In genomic region chr1:15760520-15761211, GRCh38 we compare ENCODE assay signal across 10 cellular contexts. TPM values are rescaled to one million over a fixed set of nuclear protein-coding genes. Genes with fewer than 3 reads are reported as not detected.
DNase-seq lines count a peak whose midpoint lies in the region; ATAC-seq and TF ChIP-seq lines count a peak whose summit lies in the region.
"Had no signal": no experiment of that assay in that cellular context is flagged by ENCODE, and none has a peak within 500 bp of the region (broad histone marks: within the 10 kb centered on the region; RNA-seq: fewer than 3 reads in every experiment).

No MANE protein-coding gene starts in this region.

- no peak overlapping the region for H4K5ac ChIP-seq in H9 (ENCODE audit: insufficient read length, low read depth, low read length)

- H2AFZ ChIP-seq in H9 (ENCODE audit: low read length) (no peak overlapping the region), smooth muscle cell (ENCODE audit: low read depth) (no peak overlapping the region), OCI-LY7 (ENCODE audit: low read length) (no peak overlapping the region)

- peak; percentile 54 for DNase-seq in H9
- peak; percentile 64 for DNase-seq in MCF 10A (ENCODE audit: unreplicated experiment)
- DNase-seq in iPS-NIHi7 (ENCODE audit: extremely low spot score): peak; percentile 73
- peak; percentile 13 for DNase-seq in smooth muscle cell (lab: John Stamatoyannopoulos, UW; ENCODE audit: unreplicated experiment)
- DNase-seq in activated T-cell treated with anti-CD3 and anti-CD28 coated beads, Interleukin-2, amount 50 U/mL, for 72 hours: no peak
- no peak for DNase-seq in head of caudate nucleus
- no peak for DNase-seq in DMS53 treated with DMSO at 0.1 percent for 48 hours (lab: John Stamatoyannopoulos, UW; ENCODE audit: unreplicated experiment)
- no peak for DNase-seq in OCI-LY7 (ENCODE audit: low spot score)
- DNase-seq: Kasumi-1 had no signal

- H3K4me1 Mint-ChIP-seq in H9: peaks cover 42 to 50% of the 10 kb centered on the region in 2 experiments
- peaks cover 35% of the 10 kb centered on the region for H3K4me1 Mint-ChIP-seq in MCF 10A (ENCODE audit: insufficient read depth, unreplicated experiment)
- H3K4me1 Mint-ChIP-seq in activated T-cell treated with anti-CD3 and anti-CD28 coated beads, Interleukin-2, amount 50 U/mL, for 72 hours (ENCODE audit: low read depth): peaks cover 8% of the 10 kb centered on the region

- TF ChIP-seq CTCF in H9 (conservative IDR thresholded peaks at IDR 0.05) (no peak), MCF 10A (IDR thresholded peaks at IDR 0.05; ENCODE audit: unreplicated experiment) (no peak), smooth muscle cell (IDR thresholded peaks at IDR 0.05; ENCODE audit: borderline replicate concordance, insufficient read depth, poor library complexity, severe bottlenecking) (no peak), OCI-LY7 (conservative IDR thresholded peaks at IDR 0.05; ENCODE audit: low read length) (no peak)

- no peaks in the 10 kb centered on the region for H3K9me3 ChIP-seq in H9 (ENCODE audit: control insufficient read depth, low read depth, low read length)
- H3K9me3 ChIP-seq in smooth muscle cell (replicated peaks; ENCODE audit: low read depth): no peaks in the 10 kb centered on the region
- H3K9me3 ChIP-seq in OCI-LY7 (ENCODE audit: low read length): no peaks in the 10 kb centered on the region
- H3K9me3 ChIP-seq: pancreas had no signal

- CTCF ChIA-PET in MCF 10A (lab: Yijun Ruan, JAX) (interaction anchor here (0.5 to 2.2 kb wide), 2 partner anchors 19 to 166 kb away, joined by 4 to 6 read pairs; no protein-coding TSS in a partner anchor), OCI-LY7 (lab: Charles Lee; ENCODE audit: unreplicated experiment) (no interaction called here)

- ATAC-seq in activated T-cell treated with anti-CD3 and anti-CD28 coated beads, Interleukin-2, amount 50 U/mL, for 72 hours (replicated peaks in 1 of 2): no peak
- ATAC-seq: pancreas had no signal

- H3K27ac Mint-ChIP-seq in H9: peak overlapping the region; percentile 67 to 93 (median 83); a peak in 3 of 7 replicates
- H3K27ac Mint-ChIP-seq in MCF 10A (ENCODE audit: low read depth, unreplicated experiment): peak overlapping the region; percentile 46
- H3K27ac Mint-ChIP-seq in activated T-cell treated with anti-CD3 and anti-CD28 coated beads, Interleukin-2, amount 50 U/mL, for 72 hours: no peak overlapping the region

- H3K4me3 Mint-ChIP-seq in H9: peak overlapping the region; percentile 84 to 89
- H3K4me3 Mint-ChIP-seq in MCF 10A (ENCODE audit: unreplicated experiment): peak overlapping the region; percentile 74
- H3K4me3 Mint-ChIP-seq in activated T-cell treated with anti-CD3 and anti-CD28 coated beads, Interleukin-2, amount 50 U/mL, for 72 hours: no peak overlapping the region

- H3K56ac ChIP-seq in H9 (ENCODE audit: insufficient read length, low read depth, low read length): no peak overlapping the region

- no peak overlapping the region for H2BK20ac ChIP-seq in H9 (ENCODE audit: low read depth, low read length, poor library complexity, severe bottlenecking)

- intact Hi-C loops in MCF 10A (cut with micrococcal nuclease) (no loop called here), head of caudate nucleus (cut with DNase I) (no loop called here), OCI-LY7 (cut with micrococcal nuclease; ENCODE audit: unreplicated experiment) (no loop called here)

- H3K27me3 Mint-ChIP-seq in H9 (ENCODE audit: low read depth) (peaks cover 16% of the 10 kb centered on the region), MCF 10A (ENCODE audit: insufficient read depth, unreplicated experiment) (no peaks in the 10 kb centered on the region)
- H3K27me3 Mint-ChIP-seq in activated T-cell treated with anti-CD3 and anti-CD28 coated beads, Interleukin-2, amount 50 U/mL, for 72 hours (ENCODE audit: low read depth): peaks cover 39% of the 10 kb centered on the region

- no peak overlapping the region for H3K18ac ChIP-seq in H9 (ENCODE audit: insufficient read length, low read depth, low read length)

- no peaks in the 10 kb centered on the region for H3K9me3 Mint-ChIP-seq in H9
- H3K9me3 Mint-ChIP-seq in MCF 10A (ENCODE audit: unreplicated experiment): no peaks in the 10 kb centered on the region
- no peaks in the 10 kb centered on the region for H3K9me3 Mint-ChIP-seq in activated T-cell treated with anti-CD3 and anti-CD28 coated beads, Interleukin-2, amount 50 U/mL, for 72 hours

- peaks cover 14% of the 10 kb centered on the region for H3K23me2 ChIP-seq in H9 (ENCODE audit: insufficient read length, low read depth, low read length, poor library complexity, severe bottlenecking)

- no peak overlapping the region for H4K8ac ChIP-seq in H9 (replicated peaks; ENCODE audit: insufficient read length, low read depth, low read length)

- H3K4me2 ChIP-seq in H9 (ENCODE audit: insufficient read depth, insufficient read length, low read length) (peak overlapping the region; percentile 39), smooth muscle cell (peak overlapping the region; percentile 90), OCI-LY7 (ENCODE audit: low read length) (no peak overlapping the region)

- H3T11ph ChIP-seq in H9 (ENCODE audit: low read length): no peak overlapping the region

- H3K23ac ChIP-seq in H9 (ENCODE audit: insufficient read length, low read depth, low read length): no peak overlapping the region

- no peak overlapping the region for H4K91ac ChIP-seq in H9 (ENCODE audit: insufficient read length, low read depth, low read length)

- H3K36me3 ChIP-seq in smooth muscle cell (ENCODE audit: low read depth) (no peaks in the 10 kb centered on the region), OCI-LY7 (ENCODE audit: insufficient read depth, low read length) (no peaks in the 10 kb centered on the region)
- H3K36me3 ChIP-seq: pancreas had no signal

- no peak overlapping the region for H2BK120ac ChIP-seq in H9 (ENCODE audit: low read depth, low read length, poor library complexity, severe bottlenecking)

- POLR2A ChIA-PET in MCF 10A (lab: Yijun Ruan, JAX) (interaction anchor here (1.2 to 2.2 kb wide), 4 partner anchors 28 to 157 kb away, joined by 3 to 9 read pairs (median 4); no protein-coding TSS in a partner anchor), OCI-LY7 (lab: Charles Lee) (interaction anchor here (0.6 kb wide), 1 partner anchor 354 kb away, joined by 3 read pairs; no protein-coding TSS in a partner anchor)

- H3K27me3 ChIP-seq in H9 (ENCODE audit: insufficient read depth, low read length): no peaks in the 10 kb centered on the region
- H3K27me3 ChIP-seq in smooth muscle cell (ENCODE audit: low read depth): no peaks in the 10 kb centered on the region
- H3K27me3 ChIP-seq: pancreas had no signal

- BruUV-seq in MCF 10A (replicated peaks; lab: Mats Ljungman, UMichigan): no TSS peak
- BruUV-seq in OCI-LY7 (replicated peaks; lab: Mats Ljungman, UMichigan): no TSS peak

- peaks cover 25 to 28% (median 28%) of the 10 kb centered on the region in 3 experiments; a peak in 6 of 7 replicates for H3K36me3 Mint-ChIP-seq in H9 (ENCODE audit: insufficient read depth in 1 of 3, low read depth in 3 of 3)
- H3K36me3 Mint-ChIP-seq in MCF 10A (ENCODE audit: insufficient read depth, unreplicated experiment): peaks cover 26% of the 10 kb centered on the region
- no peaks in the 10 kb centered on the region for H3K36me3 Mint-ChIP-seq in activated T-cell treated with anti-CD3 and anti-CD28 coated beads, Interleukin-2, amount 50 U/mL, for 72 hours (ENCODE audit: insufficient read depth in 2 of 2)

- no CpG with 5 or more reads among the region's 12 CpGs for WGBS in H9 (ENCODE audit: extremely low coverage, insufficient read length, low lambda C conversion rate)
- 4% methylated on average over 12 of the region's 12 CpGs for WGBS in smooth muscle cell (ENCODE audit: low lambda C conversion rate)

- H3K14ac ChIP-seq in H9 (ENCODE audit: insufficient read depth, low read length): 0 out of 2 replicates have a peak overlapping the region, but pooled peaks have one; percentile 4

- H2BK15ac ChIP-seq in H9 (ENCODE audit: low read depth, low read length): no peak overlapping the region

- H3K9me2 ChIP-seq in OCI-LY7 (ENCODE audit: insufficient read depth, low read length): no peaks in the 10 kb centered on the region

- peaks cover 15% of the 10 kb centered on the region for H3F3A ChIP-seq in smooth muscle cell (ENCODE audit: low read depth)

- no peaks in the 10 kb centered on the region for H3K79me1 ChIP-seq in H9 (ENCODE audit: insufficient read depth, low read depth, low read length, poor library complexity, severe bottlenecking)

- no peak overlapping the region for H2BK12ac ChIP-seq in H9 (ENCODE audit: insufficient read length, low read depth, low read length)

- H4K20me1 ChIP-seq in H9 (ENCODE audit: control insufficient read depth, insufficient read depth, insufficient read length): no peaks in the 10 kb centered on the region
- H4K20me1 ChIP-seq in smooth muscle cell (ENCODE audit: low read depth): peaks cover 53% of the 10 kb centered on the region
- H4K20me1 ChIP-seq in OCI-LY7 (ENCODE audit: insufficient read depth, low read length): no peaks in the 10 kb centered on the region

- H3K4me1 ChIP-seq in H9 (ENCODE audit: insufficient read depth, low read length): peaks cover 13% of the 10 kb centered on the region; the same call in 1 of the 2 replicates
- H3K4me1 ChIP-seq in smooth muscle cell (ENCODE audit: low read depth): peaks cover 37% of the 10 kb centered on the region
- H3K4me1 ChIP-seq in OCI-LY7 (ENCODE audit: insufficient read depth, low read length, poor library complexity, severe bottlenecking): no peaks in the 10 kb centered on the region

- no peak overlapping the region for H2BK5ac ChIP-seq in H9 (ENCODE audit: insufficient read length, low read length)

- H3K4me3 ChIP-seq in smooth muscle cell: peak overlapping the region; percentile 86
- no peak overlapping the region for H3K4me3 ChIP-seq in OCI-LY7 (ENCODE audit: low read depth, low read length, poor library complexity, severe bottlenecking)

- H2AK5ac ChIP-seq in H9 (ENCODE audit: insufficient read length, low read length): no peak overlapping the region

- no peak overlapping the region for H3K4ac ChIP-seq in H9 (ENCODE audit: low read depth, low read length)

- no peak overlapping the region for H3K9ac ChIP-seq in H9 (ENCODE audit: extremely low read depth, insufficient read length, low read length)
- H3K9ac ChIP-seq in smooth muscle cell (ENCODE audit: low read depth): peak overlapping the region; percentile 50

- H3K27ac ChIP-seq in H9 (ENCODE audit: insufficient read length, low read depth, low read length) (no peak overlapping the region), smooth muscle cell (ENCODE audit: low read depth) (peak overlapping the region; percentile 66), OCI-LY7 (ENCODE audit: low read depth, low read length, poor library complexity, severe bottlenecking) (no peak overlapping the region)
- H3K27ac ChIP-seq: pancreas had no signal

- peaks cover 21% of the 10 kb centered on the region; the same call in 1 of the 2 replicates for H3K79me2 ChIP-seq in H9 (ENCODE audit: insufficient read depth, low read length)
- peaks cover 58% of the 10 kb centered on the region for H3K79me2 ChIP-seq in smooth muscle cell (ENCODE audit: low read depth)
- H3K79me2 ChIP-seq in OCI-LY7 (ENCODE audit: insufficient read depth, low read depth, low read length): no peaks in the 10 kb centered on the region

RNA-seq across cellular contexts. Expression of gene FBLIM1, which starts 2.1 kb away (rescaled TPM):
- 64.7 and 66.8 TPM in 2 replicates for total RNA-seq in H9 (2021)
- total RNA-seq in MCF 10A (2022): 78.2 and 101 TPM in 2 replicates
- 31.1 and 36.7 TPM in 2 replicates for total RNA-seq in smooth muscle cell
- 50.8 and 72.9 TPM in 2 replicates for polyA plus RNA-seq in smooth muscle cell
- not detected for total RNA-seq in activated T-cell treated with anti-CD3 and anti-CD28 coated beads, Interleukin-2, amount 50 U/mL, for 72 hours
- total RNA-seq in OCI-LY7 (2014; rRNA removed; shearing (Covaris generic)): not detected in 2 replicates
- not detected in 2 replicates for total RNA-seq in OCI-LY7 (2022)

RNA-seq across cellular contexts. Expression of gene TMEM82, which starts 18.4 kb away (rescaled TPM):
- total RNA-seq in H9 (2021) (1.0 and 1.4 TPM in 2 replicates), MCF 10A (2022) (not detected in 2 replicates), smooth muscle cell (not detected in 2 replicates), OCI-LY7 (2022) (not detected in 2 replicates)
- polyA plus RNA-seq in smooth muscle cell: not detected in 2 replicates
- under 1 TPM in 1 of 2 donors, not detected in 1; 0.49 TPM for total RNA-seq in activated T-cell treated with anti-CD3 and anti-CD28 coated beads, Interleukin-2, amount 50 U/mL, for 72 hours
- total RNA-seq in OCI-LY7 (2014; rRNA removed; shearing (Covaris generic)): not detected in 2 replicates
- total RNA-seq: pancreas had no signal
- polyA plus RNA-seq: pancreas had no signal

RNA-seq across cellular contexts. Expression of gene SLC25A34, which starts 24.6 kb away (rescaled TPM):
- total RNA-seq in H9 (2021) (0.94 and 1.5 TPM in 2 replicates), MCF 10A (2022) (0.79 and 1.3 TPM in 2 replicates), smooth muscle cell (0.22 and 0.76 TPM in 2 replicates), OCI-LY7 (2022) (2.2 TPM in 2 replicates)
- 1.6 and 2.1 TPM in 2 replicates for polyA plus RNA-seq in smooth muscle cell
- total RNA-seq in activated T-cell treated with anti-CD3 and anti-CD28 coated beads, Interleukin-2, amount 50 U/mL, for 72 hours: 1 to 10 TPM; 2.5 to 3.0 TPM
- 1.2 and 1.4 TPM in 2 replicates for total RNA-seq in OCI-LY7 (2014; rRNA removed; shearing (Covaris generic))

RNA-seq across cellular contexts. Expression of gene UQCRHL, which starts 46.8 kb away (rescaled TPM):
- total RNA-seq in H9 (2021): 2.0 and 2.6 TPM in 2 replicates
- total RNA-seq in MCF 10A (2022): 1.1 and 1.7 TPM in 2 replicates
- total RNA-seq in smooth muscle cell: 3.9 and 4.4 TPM in 2 replicates
- 1.1 and 1.6 TPM in 2 replicates for polyA plus RNA-seq in smooth muscle cell
- total RNA-seq in activated T-cell treated with anti-CD3 and anti-CD28 coated beads, Interleukin-2, amount 50 U/mL, for 72 hours: 1 to 10 TPM; 2.2 to 2.9 TPM
- total RNA-seq in OCI-LY7 (2014; rRNA removed; shearing (Covaris generic)): 12.4 and 15.0 TPM in 2 replicates
- total RNA-seq in OCI-LY7 (2022): 2.4 and 3.4 TPM in 2 replicates

Comparison
In these comparisons a context has a peak if more than half of its experiments do, and no peak if none do; other contexts are left out.
1. DNase-seq: peak in H9 (single experiment), MCF 10A (single experiment), iPS-NIHi7 (single experiment) and smooth muscle cell (single experiment); none in activated T-cell treated with anti-CD3 and anti-CD28 coated beads, Interleukin-2, amount 50 U/mL, for 72 hours (0 of 2), head of caudate nucleus (0 of 42), DMS53 treated with DMSO at 0.1 percent for 48 hours (single experiment) and OCI-LY7 (single experiment).
2. H3K4me3 Mint-ChIP-seq: peak in H9 (2 of 2) and MCF 10A (single experiment); none in activated T-cell treated with anti-CD3 and anti-CD28 coated beads, Interleukin-2, amount 50 U/mL, for 72 hours (0 of 2).
3. RNA of gene FBLIM1, which starts 2.1 kb away (total RNA-seq): 78.2 to 101 TPM in MCF 10A, 64.7 to 66.8 TPM in H9 and 31.1 to 36.7 TPM in smooth muscle cell; not detected in activated T-cell treated with anti-CD3 and anti-CD28 coated beads, Interleukin-2, amount 50 U/mL, for 72 hours and not detected in OCI-LY7; every median in the first group is over 10 times any median in the second.